In the genomic region with DNA sequence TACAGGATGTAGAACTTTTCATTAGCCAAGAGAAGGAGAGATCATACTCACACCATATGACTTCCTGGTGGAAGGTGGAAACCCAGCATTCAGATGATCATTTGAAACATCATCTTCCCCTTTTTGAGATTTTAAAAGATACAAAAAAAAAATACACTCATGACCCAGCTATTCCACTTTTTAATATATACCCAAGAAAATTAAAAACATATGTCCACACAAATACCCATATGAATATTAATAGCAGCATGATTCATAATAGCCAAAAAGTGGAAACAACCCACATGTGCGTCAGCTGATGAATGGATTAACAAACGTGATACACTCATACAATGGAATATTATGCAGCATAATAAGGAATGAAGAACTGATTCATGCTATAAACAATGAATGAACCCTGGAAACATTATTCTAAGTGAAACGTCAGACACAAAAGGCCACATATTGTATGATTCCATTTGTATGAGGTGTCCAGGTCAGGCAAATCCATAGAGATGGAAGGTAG, we compare ENCODE assay signal across 14 cellular contexts.
DNase-seq lines count a peak whose midpoint lies in the region; ATAC-seq and TF ChIP-seq lines count a peak whose summit lies in the region.
"Had no signal": no experiment of that assay in that cellular context is flagged by ENCODE, and none has a peak within 500 bp of the region (broad histone marks: within the 10 kb centered on the region; RNA-seq: fewer than 3 reads in every experiment).

No MANE protein-coding gene starts in this region.

- no peaks in the 10 kb centered on the region for H3K27me3 Mint-ChIP-seq in HFFc6 (ENCODE audit: insufficient read depth)

- no peaks in the 10 kb centered on the region for H3K36me3 Mint-ChIP-seq in HFFc6 (ENCODE audit: low read depth)

- no peaks in the 10 kb centered on the region for H3K27me3 ChIP-seq in foreskin keratinocyte
- H3K27me3 ChIP-seq: hepatocyte, spleen had no signal

- H3K27ac Mint-ChIP-seq in HFFc6 = peak overlapping the region; percentile 85
- H3K27ac Mint-ChIP-seq: H9 had no signal

- H3K4me1 ChIP-seq in foreskin keratinocyte = peaks cover 28% of the 10 kb centered on the region

- H3K27ac ChIP-seq in foreskin keratinocyte = peak overlapping the region; percentile 97
- H3K27ac ChIP-seq: hepatocyte, spleen had no signal

- DNase-seq in HFFc6 (peak; percentile 92), amniotic stem cell (lab: John Stamatoyannopoulos, UW) (peak; percentile 33), foreskin keratinocyte (peak; percentile 98 to 100), superior temporal gyrus (ENCODE audit: extremely low spot score) (peak; percentile 37), ACHN (no peak), mucosa of gallbladder (ENCODE audit: low spot score) (no peak)
- DNase-seq: caudate nucleus, H9, MM.1S, NCI-H774, spleen, T1000 had no signal

- H3K9me3 Mint-ChIP-seq in HFFc6 = no peaks in the 10 kb centered on the region
- H3K9me3 Mint-ChIP-seq: H9 had no signal

- TF ChIP-seq CTCF in HFFc6 (IDR thresholded peaks at IDR 0.05) (no peak), foreskin keratinocyte (conservative IDR thresholded peaks at IDR 0.05) (no peak)

- peak overlapping the region; percentile 53 for H3K4me3 Mint-ChIP-seq in HFFc6
- H3K4me3 Mint-ChIP-seq: H9 had no signal

- peak; percentile 96 for ATAC-seq in foreskin keratinocyte
- no peak for ATAC-seq in GM21723 (IDR thresholded peaks at IDR 0.05; ENCODE audit: unreplicated experiment)

- in situ Hi-C loops in ACHN (cut with HindIII; ENCODE audit: low pct_ligation_motif_present, low pct_unique_long_range_greater_than_20kb, low sequenced_read_pairs) = no loop called here

- H3K4me1 Mint-ChIP-seq in HFFc6 (ENCODE audit: low read depth) = peaks cover 56% of the 10 kb centered on the region

Comparison
In these comparisons a context has a peak if more than half of its experiments do, and no peak if none do; other contexts are left out.
1. DNase-seq: peak in HFFc6 (single experiment), amniotic stem cell (single experiment), foreskin keratinocyte (2 of 2) and superior temporal gyrus (single experiment); none in ACHN (single experiment) and mucosa of gallbladder (single experiment).